8 cellular contexts compared by ENCODE assay signal in the genomic region with DNA sequence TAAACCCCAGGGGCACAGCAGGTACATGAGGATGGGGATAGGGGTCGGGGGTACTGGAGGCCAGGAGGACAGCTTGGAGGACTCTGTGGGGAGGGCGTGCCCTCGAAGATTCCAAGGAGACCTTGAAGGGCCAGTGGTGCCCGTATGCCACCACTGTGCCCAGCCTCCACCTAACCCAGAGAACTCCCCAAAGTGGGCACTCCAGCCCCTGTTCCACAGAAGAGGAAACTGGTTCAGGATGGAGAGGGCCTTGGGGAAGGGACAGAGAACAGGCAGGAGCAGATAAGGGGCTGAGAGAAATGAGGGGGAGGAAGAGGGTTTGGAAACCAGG.
"Had no signal": no experiment of that assay in that cellular context is flagged by ENCODE, and none has a peak within 500 bp of the region (broad histone marks: within the 10 kb centered on the region; RNA-seq: fewer than 3 reads in every experiment).

No MANE protein-coding gene starts in this region.

- H3K9me3 ChIP-seq: esophagus muscularis mucosa, thoracic aorta had no signal

- H2AFZ ChIP-seq: hepatocyte, parathyroid adenoma had no signal

- H3K9ac ChIP-seq: parathyroid adenoma had no signal

- H3K27ac ChIP-seq: esophagus muscularis mucosa, hepatocyte, parathyroid adenoma had no signal

- H3K4me3 ChIP-seq: hepatocyte had no signal

- H3K9me3 Mint-ChIP-seq: activated B cell treated with CpG ODN at 0.5 μM for 24 hours; activated CD4-positive, alpha-beta T cell treated with anti-CD3 and anti-CD28 coated beads, Interleukin-2, amount 10 ng/mL, durations not matched to agents 24 days and 14 days had no signal

- DNase-seq: activated naive CD4-positive, alpha-beta T cell treated with anti-CD3 and anti-CD28 coated beads, Interleukin-2, amount 50 U/mL, for 16 hours; midbrain had no signal

- H3K36me3 ChIP-seq: esophagus muscularis mucosa, thoracic aorta had no signal

- H3K27ac Mint-ChIP-seq: activated B cell treated with CpG ODN at 0.5 μM for 24 hours; activated CD4-positive, alpha-beta T cell treated with anti-CD3 and anti-CD28 coated beads, Interleukin-2, amount 10 ng/mL, durations not matched to agents 24 days and 14 days had no signal
